Comparison of ENCODE assay signal across 21 cellular contexts in genomic region chr22:42560381-42560780, GRCh38. TPM values are rescaled to one million over a fixed set of nuclear protein-coding genes. Genes with fewer than 3 reads are reported as not detected.
A peak's percentile ranks its signal among the peaks of the same experiment; 100 is the strongest.
DNase-seq lines count a peak whose midpoint lies in the region; ATAC-seq and TF ChIP-seq lines count a peak whose summit lies in the region.
"Had no signal": no experiment of that assay in that cellular context is flagged by ENCODE, and none has a peak within 500 bp of the region (broad histone marks: within the 10 kb centered on the region; RNA-seq: fewer than 3 reads in every experiment).

No MANE protein-coding gene starts in this region.

- WGBS in spleen, 5 donors: 88 to 94% (median 89%) methylated on average over 8 of the region's 8 CpGs

- H3K4me1 ChIP-seq in spleen: peaks cover 11 to 26% (median 18%) of the 10 kb centered on the region in 6 donors

- no peaks in the 10 kb centered on the region for H3K27me3 ChIP-seq in spleen (replicated peaks in 1 of 7)

- H3K36me3 ChIP-seq in KOPT-K1 (ENCODE audit: insufficient read depth, low read length) (peaks cover 54% of the 10 kb centered on the region), spleen (no peaks in the 10 kb centered on the region)

- no peak for ATAC-seq in activated naive CD4-positive, alpha-beta T cell treated with anti-CD3 and anti-CD28 coated beads, Interleukin-2, amount 50 U/mL, for 72 hours
- ATAC-seq in memory B cell (ENCODE audit: low read depth): no peak

- H3K27me3 Mint-ChIP-seq in memory B cell (no peaks in the 10 kb centered on the region), mesothelial cell of epicardium (ENCODE audit: low read depth) (no peaks in the 10 kb centered on the region), progenitor cell of endocrine pancreas (peaks cover 5% of the 10 kb centered on the region)
- H3K27me3 Mint-ChIP-seq: IgD-negative memory B cell had no signal

- intact Hi-C loops in spleen (cut with DNase I; ENCODE audit: low total_unique reads): no loop called here

- no peaks in the 10 kb centered on the region for H3K9me3 ChIP-seq in KOPT-K1 (ENCODE audit: insufficient read depth, low read length, poor library complexity, severe bottlenecking)
- no peaks in the 10 kb centered on the region for H3K9me3 ChIP-seq in spleen
- H3K9me3 ChIP-seq: SK-N-SH had no signal

- H3K9me3 Mint-ChIP-seq in activated naive CD4-positive, alpha-beta T cell treated with anti-CD3 and anti-CD28 coated beads, Interleukin-2, amount 50 U/mL, for 72 hours: no peaks in the 10 kb centered on the region
- H3K9me3 Mint-ChIP-seq in memory B cell (no peaks in the 10 kb centered on the region), mesothelial cell of epicardium (no peaks in the 10 kb centered on the region), progenitor cell of endocrine pancreas (ENCODE audit: low read depth) (no peaks in the 10 kb centered on the region)
- H3K9me3 Mint-ChIP-seq: CD4-positive, CD25-positive, alpha-beta regulatory T cell; IgD-negative memory B cell had no signal

- H3K4me3 ChIP-seq in spleen: no peak overlapping the region

- H3K36me3 Mint-ChIP-seq in activated naive CD4-positive, alpha-beta T cell treated with anti-CD3 and anti-CD28 coated beads, Interleukin-2, amount 50 U/mL, for 72 hours: no peaks in the 10 kb centered on the region
- no peaks in the 10 kb centered on the region for H3K36me3 Mint-ChIP-seq in memory B cell
- peaks cover 7% of the 10 kb centered on the region for H3K36me3 Mint-ChIP-seq in mesothelial cell of epicardium
- H3K36me3 Mint-ChIP-seq in progenitor cell of endocrine pancreas (ENCODE audit: insufficient read depth): peaks cover 1% of the 10 kb centered on the region
- H3K36me3 Mint-ChIP-seq: IgD-negative memory B cell had no signal

- H3K4me1 Mint-ChIP-seq in memory B cell: peaks cover 16% of the 10 kb centered on the region
- peaks cover 17% of the 10 kb centered on the region for H3K4me1 Mint-ChIP-seq in mesothelial cell of epicardium
- H3K4me1 Mint-ChIP-seq in progenitor cell of endocrine pancreas (ENCODE audit: low read depth): peaks cover 8% of the 10 kb centered on the region

- TF ChIP-seq POLR2A in spleen (IDR thresholded peaks at IDR 0.05): no peak

- no peak for DNase-seq in activated naive CD4-positive, alpha-beta T cell treated with anti-CD3 and anti-CD28 coated beads, Interleukin-2, amount 50 U/mL, for 72 hours (ENCODE audit: low spot score in 2 of 2)
- DNase-seq in activated naive CD4-positive, alpha-beta T cell (lab: John Stamatoyannopoulos, UW): no peak
- DNase-seq in memory B cell (ENCODE audit: low spot score in 2 of 2) (no peak), spleen (no peak), DMS 273 treated with DMSO at 0.1 percent for 48 hours (lab: John Stamatoyannopoulos, UW) (no peak), mesothelial cell of epicardium (ENCODE audit: low spot score in 2 of 2, unreplicated experiment in 2 of 2) (no peak), progenitor cell of endocrine pancreas (ENCODE audit: low spot score, unreplicated experiment) (no peak)
- DNase-seq: GOT3, HCEC 1CT, NCI-H1092, NCI-H1417 treated with DMSO at 0.1 percent for 48 hours, NCI-H1694 treated with DMSO at 0.1 percent for 48 hours, NCI-H2081, NCI-H2227 treated with DMSO at 0.1 percent for 48 hours, NCI-H526 treated with DMSO at 0.1 percent for 48 hours, OCI-M1 had no signal

- peak overlapping the region; percentile 52 to 68 for H3K27ac Mint-ChIP-seq in activated naive CD4-positive, alpha-beta T cell treated with anti-CD3 and anti-CD28 coated beads, Interleukin-2, amount 50 U/mL, for 72 hours
- H3K27ac Mint-ChIP-seq in memory B cell (peak overlapping the region; percentile 7), mesothelial cell of epicardium (no peak overlapping the region), progenitor cell of endocrine pancreas (no peak overlapping the region)

- H3K4me3 Mint-ChIP-seq in memory B cell (no peak overlapping the region), mesothelial cell of epicardium (no peak overlapping the region), progenitor cell of endocrine pancreas (ENCODE audit: low read depth) (no peak overlapping the region)
- H3K4me3 Mint-ChIP-seq: IgD-negative memory B cell had no signal

- H3K27ac ChIP-seq in KOPT-K1 (ENCODE audit: low read depth, low read length, poor library complexity, severe bottlenecking) (peak overlapping the region; percentile 37), spleen (no peak overlapping the region)

- TF ChIP-seq CTCF in spleen (IDR thresholded peaks at IDR 0.05 in 8 of 11, conservative IDR thresholded peaks at IDR 0.05 in 3 of 11): no peak
- no peak for TF ChIP-seq CTCF in mesothelial cell of epicardium (IDR thresholded peaks at IDR 0.05; ENCODE audit: unreplicated experiment)
- no peak for TF ChIP-seq CTCF in progenitor cell of endocrine pancreas (IDR thresholded peaks at IDR 0.05; ENCODE audit: unreplicated experiment)

RNA-seq across cellular contexts. Expression of gene SERHL2, which starts 6.6 kb away (rescaled TPM):
- total RNA-seq in activated naive CD4-positive, alpha-beta T cell treated with anti-CD3 and anti-CD28 coated beads, Interleukin-2, amount 50 U/mL, for 72 hours: 1 to 10 TPM; 1.2 to 1.9 TPM
- 1 to 10 TPM; 1.7 to 4.1 (median 3.0) TPM for total RNA-seq in spleen
- 1 to 10 TPM; 2.2 to 4.1 (median 2.6) TPM for polyA plus RNA-seq in spleen
- 2.5 to 3.0 TPM (median 2.6 TPM) in 3 replicates for total RNA-seq in mesothelial cell of epicardium
- 0.69 and 1.0 TPM in 2 replicates for total RNA-seq in progenitor cell of endocrine pancreas
- total RNA-seq: A172; CD4-positive, CD25-positive, alpha-beta regulatory T cell had no signal

RNA-seq across cellular contexts. Expression of gene RRP7A, which starts 40.8 kb away (rescaled TPM):
- 10 to 100 TPM; 55.9 to 66.9 TPM for total RNA-seq in activated naive CD4-positive, alpha-beta T cell treated with anti-CD3 and anti-CD28 coated beads, Interleukin-2, amount 50 U/mL, for 72 hours
- total RNA-seq in spleen: 10 to 100 TPM; 27.1 to 47.4 (median 42.5) TPM
- polyA plus RNA-seq in spleen: 10 to 100 TPM in 2 of 3 donors, 1 to 10 TPM in 1; 8.9 to 38.8 (median 31.5) TPM
- total RNA-seq in mesothelial cell of epicardium: 52.2 to 59.6 TPM (median 53.2 TPM) in 3 replicates
- total RNA-seq in progenitor cell of endocrine pancreas: 58.3 and 59.1 TPM in 2 replicates

RNA-seq across cellular contexts. Expression of gene POLDIP3, which starts 54.3 kb away (rescaled TPM):
- total RNA-seq in activated naive CD4-positive, alpha-beta T cell treated with anti-CD3 and anti-CD28 coated beads, Interleukin-2, amount 50 U/mL, for 72 hours: 100 to 1,000 TPM in 1 of 2 donors, 10 to 100 TPM in 1; 71.9 to 126 TPM
- total RNA-seq in spleen (10 to 100 TPM; 37.0 to 64.7 (median 59.2) TPM), mesothelial cell of epicardium (86.9 to 89.3 TPM (median 87.2 TPM) in 3 replicates), progenitor cell of endocrine pancreas (77.5 and 82.4 TPM in 2 replicates)
- polyA plus RNA-seq in spleen: 10 to 100 TPM; 17.5 to 29.4 (median 23.3) TPM

Comparison
In these comparisons a context has a peak if more than half of its experiments do, and no peak if none do; other contexts are left out.
1. H3K27ac Mint-ChIP-seq: peak in activated naive CD4-positive, alpha-beta T cell treated with anti-CD3 and anti-CD28 coated beads, Interleukin-2, amount 50 U/mL, for 72 hours (2 of 2) and memory B cell (single experiment); none in mesothelial cell of epicardium (single experiment) and progenitor cell of endocrine pancreas (single experiment).